21 cellular contexts compared by ENCODE assay signal in the genomic region with DNA sequence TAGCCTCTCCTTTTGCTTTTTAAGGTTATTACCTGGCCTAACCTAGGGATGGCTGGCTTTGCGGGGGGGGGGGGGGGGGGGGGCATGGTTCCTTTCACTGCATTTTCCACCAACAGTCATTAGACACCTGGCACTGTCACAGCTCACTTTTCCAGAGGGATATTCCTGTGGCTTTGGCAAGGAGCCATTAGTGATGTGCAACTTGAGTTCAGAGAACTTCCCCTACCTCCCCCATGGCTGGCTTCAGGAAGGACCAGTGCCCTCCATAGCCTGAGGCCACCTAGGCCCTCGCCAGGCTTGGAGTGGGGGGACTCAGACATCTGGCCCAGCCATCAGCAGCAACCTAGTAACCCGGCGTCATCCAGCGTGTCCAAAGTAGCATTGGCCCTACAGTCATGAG.
"Had no signal": no experiment of that assay in that cellular context is flagged by ENCODE, and none has a peak within 500 bp of the region (broad histone marks: within the 10 kb centered on the region; RNA-seq: fewer than 3 reads in every experiment).

No MANE protein-coding gene starts in this region.

- H3K9me3 Mint-ChIP-seq: neural crest cell had no signal

- H3K27me3 Mint-ChIP-seq: dendritic cell treated with granulocyte-macrophage colony-stimulating factor and Interleukin-4, amounts not matched to agents 40 ng/mL and 50 ng/mL, for 4 days had no signal

- H3K27ac Mint-ChIP-seq: dendritic cell treated with granulocyte-macrophage colony-stimulating factor and Interleukin-4, amounts not matched to agents 40 ng/mL and 50 ng/mL, for 4 days had no signal

- ATAC-seq: activated naive CD4-positive, alpha-beta T cell treated with anti-CD3 and anti-CD28 coated beads, Interleukin-2, amount 50 U/mL, for 72 hours; esophagus mucosa; gastrocnemius medialis had no signal

- DNase-seq: activated CD4-positive, alpha-beta T cell treated with anti-CD3 and anti-CD28 coated beads for 1 hour; activated gamma-delta T cell treated with Interleukin-2 at 50 U/mL for 16 hours; adrenal gland; cerebellar nuclear complex; effector CD8-positive, alpha-beta T cell; gastrocnemius medialis; head of caudate nucleus; left ventricle myocardium inferior; mammary epithelial cell; midbrain; retina; stimulated activated CD4-positive, alpha-beta T cell treated with anti-CD3 and anti-CD28 coated beads, Interleukin-12 subunit alpha, Interleukin-12 subunit beta, amount 100 ng/mL, for 4 hours; stimulated activated CD4-positive, alpha-beta T cell treated with anti-CD3 and anti-CD28 coated beads, Interleukin-1b, Interleukin-23, amount 100 ng/mL, for 48 hours; stimulated activated CD8-positive, alpha-beta memory T cell treated with anti-CD3 and anti-CD28 coated beads, Interleukin-4, amount 100 ng/mL, for 48 hours; stimulated activated naive CD4-positive, alpha-beta T cell treated with Interleukin-2 at 50 U/mL for 16 hours; uterus; WERI-Rb-1 had no signal

- H3K4me1 Mint-ChIP-seq: neural crest cell had no signal

- H3K4me3 Mint-ChIP-seq: dendritic cell treated with granulocyte-macrophage colony-stimulating factor and Interleukin-4, amounts not matched to agents 40 ng/mL and 50 ng/mL, for 4 days; neural crest cell had no signal
